Comparison of ENCODE assay signal across 26 cellular contexts in genomic region chr1:167111853-167112455, GRCh38. TPM values are rescaled to one million over a fixed set of nuclear protein-coding genes. Genes with fewer than 3 reads are reported as not detected.
"Had no signal": no experiment of that assay in that cellular context is flagged by ENCODE, and none has a peak within 500 bp of the region (broad histone marks: within the 10 kb centered on the region; RNA-seq: fewer than 3 reads in every experiment).

No MANE protein-coding gene starts in this region.

- H3K4me2 ChIP-seq: neural progenitor cell had no signal

- H3K9me3 ChIP-seq: esophagus squamous epithelium, right lobe of liver, suprapubic skin, thyroid gland had no signal

- H3K4me3 ChIP-seq: esophagus squamous epithelium, heart right ventricle, neural progenitor cell, ovary, right lobe of liver, suprapubic skin, thyroid gland had no signal

- H3K27ac Mint-ChIP-seq: natural killer cell treated with Interleukin-12 subunit alpha and Interleukin-12 subunit beta and Interleukin-15 and Interleukin-18, amount 100 ng/mL, for 72 hours; neural progenitor cell; progenitor cell of endocrine pancreas; stimulated activated effector memory CD8-positive, alpha-beta T cell treated with anti-CD3 and anti-CD28 coated beads, Interleukin-12 subunit alpha, Interleukin-12 subunit beta, amount 100 ng/mL, for 72 hours; type B pancreatic cell had no signal

- H3K27me3 ChIP-seq: heart right ventricle, neural progenitor cell, ovary, right lobe of liver, thyroid gland had no signal

- H3K4me1 ChIP-seq: neural progenitor cell, right lobe of liver, suprapubic skin, thyroid gland had no signal

- H3K36me3 Mint-ChIP-seq: neural progenitor cell; stimulated activated effector memory CD8-positive, alpha-beta T cell treated with anti-CD3 and anti-CD28 coated beads, Interleukin-12 subunit alpha, Interleukin-12 subunit beta, amount 100 ng/mL, for 72 hours; type B pancreatic cell had no signal

- H3K27ac ChIP-seq: epithelial cell of prostate, esophagus squamous epithelium, heart right ventricle, neural progenitor cell, ovary, right lobe of liver, suprapubic skin, thyroid gland had no signal

- FAIRE-seq: endometrium, urothelium cell line had no signal

- DNase-seq: effector memory CD4-positive, alpha-beta T cell; esophagus squamous epithelium; foreskin fibroblast; heart right ventricle; hypothalamus; islet precursor cell; nucleus accumbens; ovary; right lobe of liver; stimulated activated CD4-positive, alpha-beta T cell treated with anti-CD3 and anti-CD28 coated beads, Interleukin-4, amount 100 ng/mL, for 1 hour; stimulated activated CD8-positive, alpha-beta memory T cell treated with anti-CD3 and anti-CD28 coated beads, Interleukin-4, amount 100 ng/mL, for 48 hours; stimulated activated naive CD8-positive, alpha-beta T cell treated with anti-CD3 and anti-CD28 coated beads, Interleukin-15, Interleukin-2, amounts not matched to agents 100 U/mL and 50 U/mL, for 24 hours; thyroid gland had no signal

- ATAC-seq: right lobe of liver; stimulated activated effector memory CD8-positive, alpha-beta T cell treated with anti-CD3 and anti-CD28 coated beads, Interleukin-12 subunit alpha, Interleukin-12 subunit beta, amount 100 ng/mL, for 72 hours; stimulated activated naive CD8-positive, alpha-beta T cell treated with anti-CD3 and anti-CD28 coated beads, Interleukin-15, Interleukin-2, amounts not matched to agents 100 U/mL and 50 U/mL, for 24 hours had no signal

- H2AFZ ChIP-seq: neural progenitor cell had no signal

- H3K9ac ChIP-seq: neural progenitor cell had no signal

- H3K36me3 ChIP-seq: esophagus squamous epithelium, neural progenitor cell, ovary, right lobe of liver, suprapubic skin, thyroid gland had no signal

- H3K4me3 Mint-ChIP-seq: central memory CD8-positive, alpha-beta T cell; natural killer cell treated with Interleukin-12 subunit alpha and Interleukin-12 subunit beta and Interleukin-15 and Interleukin-18, amount 100 ng/mL, for 72 hours; neural progenitor cell; stimulated activated effector memory CD8-positive, alpha-beta T cell treated with anti-CD3 and anti-CD28 coated beads, Interleukin-12 subunit alpha, Interleukin-12 subunit beta, amount 100 ng/mL, for 72 hours; type B pancreatic cell had no signal

RNA-seq across cellular contexts. Expression of gene STYXL2, which starts 18.1 kb away (rescaled TPM):
- total RNA-seq: lung microvascular endothelial cell; natural killer cell treated with Interleukin-12 subunit alpha and Interleukin-12 subunit beta and Interleukin-15 and Interleukin-18, amount 100 ng/mL, for 72 hours; progenitor cell of endocrine pancreas; thyroid gland had no signal
- polyA plus RNA-seq: liver had no signal

RNA-seq across cellular contexts. Expression of gene GPA33, which starts 21.8 kb away (rescaled TPM):
- total RNA-seq: esophagus squamous epithelium; lung microvascular endothelial cell; myocyte; natural killer cell treated with Interleukin-12 subunit alpha and Interleukin-12 subunit beta and Interleukin-15 and Interleukin-18, amount 100 ng/mL, for 72 hours; progenitor cell of endocrine pancreas; thyroid gland had no signal
